In the genomic region with DNA sequence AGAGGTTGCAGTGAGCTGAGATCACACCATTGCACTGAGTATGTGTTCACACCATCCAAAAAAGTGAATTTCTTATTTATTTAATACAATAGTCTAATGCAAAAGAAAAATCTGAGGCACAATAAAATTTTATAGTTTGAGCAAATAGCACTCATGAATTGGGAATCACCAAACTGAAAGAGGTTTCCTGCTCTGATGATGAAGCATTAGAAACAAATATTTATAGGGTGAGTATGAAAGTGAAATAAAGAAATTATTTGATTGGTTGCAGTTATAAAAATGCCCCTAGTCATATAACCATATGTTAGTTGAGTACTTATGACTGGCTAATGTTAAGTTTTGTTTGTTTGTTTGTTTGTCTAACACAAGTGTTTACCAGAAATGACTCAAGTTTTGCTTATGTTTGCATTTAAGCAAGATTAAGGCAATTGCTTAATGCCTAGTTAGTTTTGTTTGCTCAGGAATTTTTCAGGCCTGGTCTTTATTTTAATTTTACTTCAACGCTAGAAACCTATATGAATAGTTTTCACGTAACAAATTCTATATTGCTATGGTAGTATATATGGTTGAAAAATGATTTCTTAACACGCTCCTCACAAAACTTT, we compare ENCODE assay signal across 21 cellular contexts.
"Had no signal": no experiment of that assay in that cellular context is flagged by ENCODE, and none has a peak within 500 bp of the region (broad histone marks: within the 10 kb centered on the region; RNA-seq: fewer than 3 reads in every experiment).

No MANE protein-coding gene starts in this region.

- H3K9me3 ChIP-seq: Peyer's patch, SJCRH30 had no signal

- H3K27me3 ChIP-seq: Peyer's patch, SJCRH30 had no signal

- H3K4me2 ChIP-seq: PC-9 had no signal

- DNase-seq: NCI-H1048, NCI-H1105, NCI-H1417, NCI-H146, NCI-H1694 treated with DMSO at 0.1 percent for 48 hours, NCI-H1930, NCI-H2081, NCI-H2107, NCI-H2227 treated with DMSO at 0.1 percent for 48 hours, NCI-H446, NCI-H510A, NCI-H524 treated with DMSO at 0.1 percent for 48 hours, NCI-H69, NCI-H774, PC-9, Peyer's patch, SHP77 treated with DMSO at 0.1 percent for 48 hours, SJCRH30, T-helper 1 cell had no signal

- H3K27ac ChIP-seq: PC-9, Peyer's patch, SJCRH30 had no signal

- ATAC-seq: Right ventricle myocardium inferior, SK-N-SH treated with all-trans-retinoic acid at 6 μM for 48 hours had no signal

- H3K4me1 ChIP-seq: Peyer's patch, SJCRH30 had no signal

- H3K36me3 ChIP-seq: Peyer's patch, SJCRH30 had no signal

- H2AFZ ChIP-seq: PC-9 had no signal

- H3K4me3 ChIP-seq: PC-9, Peyer's patch, SJCRH30 had no signal
